In genomic region chr4:7924570-7924969, GRCh38 we compare ENCODE assay signal across 30 cellular contexts. TPM values are rescaled to one million over a fixed set of nuclear protein-coding genes. Genes with fewer than 3 reads are reported as not detected.
DNase-seq lines count a peak whose midpoint lies in the region; ATAC-seq and TF ChIP-seq lines count a peak whose summit lies in the region.
"Had no signal": no experiment of that assay in that cellular context is flagged by ENCODE, and none has a peak within 500 bp of the region (broad histone marks: within the 10 kb centered on the region; RNA-seq: fewer than 3 reads in every experiment).

No MANE protein-coding gene starts in this region.

- H3K9me3 ChIP-seq in SJSA1 (replicated peaks) (no peaks in the 10 kb centered on the region), gastroesophageal sphincter (no peaks in the 10 kb centered on the region), parathyroid adenoma (ENCODE audit: control insufficient read depth, low read length) (no peaks in the 10 kb centered on the region)
- H3K9me3 ChIP-seq: Caco-2, heart right ventricle, ovary, right atrium auricular region, testis, uterus had no signal

- ATAC-seq in gastroesophageal sphincter (no peak), T-cell (replicated peaks in 1 of 4) (no peak), foreskin keratinocyte (no peak)
- ATAC-seq: GM12878; heart right ventricle; naive thymus-derived CD4-positive, alpha-beta T cell; stimulated activated naive B cell treated with anti-CD40 and anti-IgM and Interleukin-4, amounts not matched to agents 10 μg/mL and 1 μg/mL and 100 μg/mL, for 72 hours; WTC11 had no signal

- H3K36me3 Mint-ChIP-seq in T-cell: peaks cover 9% of the 10 kb centered on the region
- H3K36me3 Mint-ChIP-seq: stimulated activated naive B cell treated with anti-CD40 and anti-IgM and Interleukin-4, amounts not matched to agents 10 μg/mL and 1 μg/mL and 100 μg/mL, for 72 hours had no signal

- H3K79me2 ChIP-seq in parathyroid adenoma: peaks cover 34% of the 10 kb centered on the region

- peaks cover 40% of the 10 kb centered on the region for H3K4me1 ChIP-seq in SJSA1 (replicated peaks)
- H3K4me1 ChIP-seq in gastroesophageal sphincter: peaks cover 0 to 77% (median 12%) of the 10 kb centered on the region in 3 donors
- H3K4me1 ChIP-seq in parathyroid adenoma: peaks cover 17% of the 10 kb centered on the region
- peaks cover 3% of the 10 kb centered on the region for H3K4me1 ChIP-seq in foreskin keratinocyte
- H3K4me1 ChIP-seq: Caco-2 had no signal

- H3K4me3 Mint-ChIP-seq in T-cell: no peak overlapping the region
- H3K4me3 Mint-ChIP-seq: activated naive CD8-positive, alpha-beta T cell; H9; stimulated activated naive B cell treated with anti-CD40 and anti-IgM and Interleukin-4, amounts not matched to agents 10 μg/mL and 1 μg/mL and 100 μg/mL, for 72 hours; WTC11 had no signal

- TF ChIP-seq EP300 in gastroesophageal sphincter (IDR thresholded peaks at IDR 0.05): no peak

- H3K27ac ChIP-seq in SJSA1 (peak overlapping the region; percentile 38), gastroesophageal sphincter (peak overlapping the region in 3 of 4 donors; percentile 44 to 57 (median 48)), parathyroid adenoma (peak overlapping the region; percentile 79), foreskin keratinocyte (no peak overlapping the region)
- H3K27ac ChIP-seq: ovary, right atrium auricular region, SK-N-MC, testis, uterus had no signal

- no peak overlapping the region for H3K9ac ChIP-seq in parathyroid adenoma

- WGBS in gastroesophageal sphincter (ENCODE audit: low coverage in 1 of 2), 2 donors: 28 to 80% methylated on average over 2 of the region's 4 CpGs

- H3K27ac Mint-ChIP-seq in T-cell: no peak overlapping the region
- H3K27ac Mint-ChIP-seq: activated naive CD8-positive, alpha-beta T cell; stimulated activated naive B cell treated with anti-CD40 and anti-IgM and Interleukin-4, amounts not matched to agents 10 μg/mL and 1 μg/mL and 100 μg/mL, for 72 hours had no signal

- no peaks in the 10 kb centered on the region for H3K27me3 ChIP-seq in SJSA1 (replicated peaks)
- no peaks in the 10 kb centered on the region for H3K27me3 ChIP-seq in gastroesophageal sphincter
- no peaks in the 10 kb centered on the region for H3K27me3 ChIP-seq in parathyroid adenoma (ENCODE audit: control insufficient read depth, insufficient read depth, low read length)
- no peaks in the 10 kb centered on the region for H3K27me3 ChIP-seq in foreskin keratinocyte
- H3K27me3 ChIP-seq: dorsolateral prefrontal cortex, heart right ventricle, ovary, right atrium auricular region, testis, uterus had no signal

- DNase-seq in NCI-H748 (lab: John Stamatoyannopoulos, UW; ENCODE audit: unreplicated experiment) (peak; percentile 28), NCI-H748 treated with DMSO at 0.1 percent for 48 hours (lab: John Stamatoyannopoulos, UW) (no peak), SJSA1 (ENCODE audit: low read depth in 1 of 2, low spot score in 2 of 2) (peak in 1 of 2 experiments; percentile 82), T-cell (no peak), foreskin keratinocyte (no peak), HPDE6-E6E7 (ENCODE audit: extremely low spot score) (no peak)
- DNase-seq: aorta; Caco-2; central memory CD4-positive, alpha-beta T cell; dorsolateral prefrontal cortex; H9; heart right ventricle; mesendoderm; naive thymus-derived CD4-positive, alpha-beta T cell; NCI-H1105; NCI-H2081 treated with DMSO at 0.1 percent for 48 hours; NCI-H446; ovary; stimulated activated CD4-positive, alpha-beta T cell treated with anti-CD3 and anti-CD28 coated beads, Interleukin-12 subunit alpha, Interleukin-12 subunit beta, amount 100 ng/mL, for 4 hours; stimulated activated CD4-positive, alpha-beta T cell treated with anti-CD3 and anti-CD28 coated beads, Interleukin-4, amount 100 ng/mL, for 24 hours; stimulated activated naive B cell treated with anti-CD40 and anti-IgM and Interleukin-4, amounts not matched to agents 10 μg/mL and 1 μg/mL and 100 μg/mL, for 72 hours; testis; uterus had no signal

- POLR2A ChIA-PET in T-cell (lab: Charles Lee): no interaction called here

- peaks cover 0 to 6% of the 10 kb centered on the region in 2 donors for H3K27me3 Mint-ChIP-seq in T-cell
- H3K27me3 Mint-ChIP-seq: activated naive CD8-positive, alpha-beta T cell; naive thymus-derived CD4-positive, alpha-beta T cell had no signal

- H3K9me3 Mint-ChIP-seq in T-cell: peaks cover 0 to 5% (median 0%) of the 10 kb centered on the region in 3 donors
- H3K9me3 Mint-ChIP-seq: H9; stimulated activated naive B cell treated with anti-CD40 and anti-IgM and Interleukin-4, amounts not matched to agents 10 μg/mL and 1 μg/mL and 100 μg/mL, for 72 hours had no signal

- no peak for TF ChIP-seq CTCF in gastroesophageal sphincter (IDR thresholded peaks at IDR 0.05)
- no peak for TF ChIP-seq CTCF in parathyroid adenoma (IDR thresholded peaks at IDR 0.05)
- no peak for TF ChIP-seq CTCF in foreskin keratinocyte (conservative IDR thresholded peaks at IDR 0.05)

- TF ChIP-seq POLR2A in gastroesophageal sphincter (IDR thresholded peaks at IDR 0.05): no peak

- H3K4me3 ChIP-seq in SJSA1 (no peak overlapping the region), gastroesophageal sphincter (no peak overlapping the region), parathyroid adenoma (ENCODE audit: low read depth, low read length) (no peak overlapping the region)
- H3K4me3 ChIP-seq: dorsolateral prefrontal cortex, GM12878, heart right ventricle, ovary, right atrium auricular region, SK-N-MC, testis, uterus had no signal

- H3K36me3 ChIP-seq in SJSA1 (peaks cover 5% of the 10 kb centered on the region; the same call in 1 of the 2 replicates), gastroesophageal sphincter (no peaks in the 10 kb centered on the region), parathyroid adenoma (ENCODE audit: control insufficient read depth, insufficient read depth, low read length) (no peaks in the 10 kb centered on the region)
- H3K36me3 ChIP-seq: heart right ventricle, ovary, right atrium auricular region, uterus had no signal

- peaks cover 0 to 17% (median 13%) of the 10 kb centered on the region in 3 donors for H3K4me1 Mint-ChIP-seq in T-cell
- H3K4me1 Mint-ChIP-seq: stimulated activated naive B cell treated with anti-CD40 and anti-IgM and Interleukin-4, amounts not matched to agents 10 μg/mL and 1 μg/mL and 100 μg/mL, for 72 hours had no signal

- no peak overlapping the region for H2AFZ ChIP-seq in parathyroid adenoma

- no peak overlapping the region for H3K4me2 ChIP-seq in parathyroid adenoma (ENCODE audit: low read length)

- CTCF ChIA-PET in T-cell (lab: Charles Lee): interaction anchor here in 1 of 2 donors (0.6 kb wide), 1 partner anchor 599 kb away, joined by 4 read pairs; no protein-coding TSS in a partner anchor

RNA-seq across cellular contexts. Expression of gene AFAP1, which starts 15.1 kb away (rescaled TPM):
- 33.1 and 47.4 TPM in 2 replicates for total RNA-seq in SJSA1 (2014; rRNA removed; shearing (Covaris generic))
- total RNA-seq in gastroesophageal sphincter: 10 to 100 TPM; 32.0 to 79.7 (median 48.1) TPM
- 10 to 100 TPM in 4 of 5 donors, 1 to 10 TPM in 1; 4.8 to 34.8 (median 20.3) TPM for total RNA-seq in T-cell
- total RNA-seq in foreskin keratinocyte: 21.3 and 35.9 TPM in 2 replicates
- polyA plus RNA-seq in foreskin keratinocyte: 6.1 and 8.6 TPM in 2 replicates
